24 cellular contexts compared by ENCODE assay signal in genomic region chr3:100274361-100274760, GRCh38.
"Had no signal": no experiment of that assay in that cellular context is flagged by ENCODE, and none has a peak within 500 bp of the region (broad histone marks: within the 10 kb centered on the region; RNA-seq: fewer than 3 reads in every experiment).

No MANE protein-coding gene starts in this region.

- H3K36me3 Mint-ChIP-seq: activated CD8-positive, alpha-beta memory T cell treated with anti-CD3 and anti-CD28 coated beads, Interleukin-2, amount 10 ng/mL, durations not matched to agents 7 days and 5 days had no signal

- DNase-seq: activated B cell treated with CpG ODN at 0.5 μM for 24 hours; activated CD4-positive, alpha-beta T cell treated with anti-CD3 and anti-CD28 coated beads for 1 hour; activated CD4-positive, alpha-beta T cell treated with anti-CD3 and anti-CD28 coated beads, Interleukin-2, amount 10 ng/mL, durations not matched to agents 24 days and 14 days; activated CD4-positive, alpha-beta T cell treated with anti-CD3 and anti-CD28 coated beads, Interleukin-2, amount 50 U/mL, for 48 hours; activated CD8-positive, alpha-beta memory T cell treated with anti-CD3 and anti-CD28 coated beads, Interleukin-2, amount 10 ng/mL, durations not matched to agents 7 days and 5 days; activated effector memory CD4-positive, alpha-beta T cell treated with Interleukin-2 at 50 U/mL for 16 hours; activated naive CD4-positive, alpha-beta T cell; activated T-cell treated with anti-CD3 and anti-CD28 coated beads, Interleukin-2, amount 50 U/mL, for 24 hours; amniotic stem cell; body of pancreas; central memory CD4-positive, alpha-beta T cell; MM.1S; NCI-H1105; NCI-H1436; NCI-H187; NCI-H2081 treated with DMSO at 0.1 percent for 48 hours; NCI-H446; NCI-H524; PC-3; SHP77; SW 1271 had no signal

- H3K27ac Mint-ChIP-seq: activated B cell treated with CpG ODN at 0.5 μM for 24 hours; activated CD4-positive, alpha-beta T cell treated with anti-CD3 and anti-CD28 coated beads, Interleukin-2, amount 10 ng/mL, durations not matched to agents 24 days and 14 days; activated CD8-positive, alpha-beta memory T cell treated with anti-CD3 and anti-CD28 coated beads, Interleukin-2, amount 10 ng/mL, durations not matched to agents 7 days and 5 days; activated naive CD4-positive, alpha-beta T cell treated with anti-CD3 and anti-CD28 coated beads, Interleukin-2, amount 50 U/mL, for 24 hours; activated T-helper 1 cell treated with anti-CD3 and anti-CD28 coated beads, Interleukin-12 subunit alpha, Interleukin-12 subunit beta, Interleukin-2, Interleukin-4 antibody, amounts not matched to agents 30 ng/mL and 10 ng/mL and 1 ng/mL, durations not matched to agents 14 hours and 24 hours and 36 hours had no signal

- H3K9me3 Mint-ChIP-seq: activated B cell treated with CpG ODN at 0.5 μM for 24 hours; activated CD4-positive, alpha-beta T cell treated with anti-CD3 and anti-CD28 coated beads, Interleukin-2, amount 10 ng/mL, durations not matched to agents 24 days and 14 days; activated naive CD4-positive, alpha-beta T cell treated with anti-CD3 and anti-CD28 coated beads, Interleukin-2, amount 50 U/mL, for 24 hours; activated T-cell treated with anti-CD3 and anti-CD28 coated beads, Interleukin-2, amount 50 U/mL, for 24 hours; activated T-helper 1 cell treated with anti-CD3 and anti-CD28 coated beads, Interleukin-12 subunit alpha, Interleukin-12 subunit beta, Interleukin-2, Interleukin-4 antibody, amounts not matched to agents 30 ng/mL and 10 ng/mL and 1 ng/mL, durations not matched to agents 14 hours and 24 hours and 36 hours had no signal

- ATAC-seq: activated CD8-positive, alpha-beta memory T cell treated with anti-CD3 and anti-CD28 coated beads, Interleukin-2, amount 10 ng/mL, durations not matched to agents 7 days and 5 days; body of pancreas; PC-3; SK-N-SH treated with all-trans-retinoic acid at 6 μM for 48 hours had no signal

- H3K4me3 Mint-ChIP-seq: activated B cell treated with CpG ODN at 0.5 μM for 24 hours; activated CD4-positive, alpha-beta T cell treated with anti-CD3 and anti-CD28 coated beads, Interleukin-2, amount 10 ng/mL, durations not matched to agents 24 days and 14 days; activated CD8-positive, alpha-beta memory T cell treated with anti-CD3 and anti-CD28 coated beads, Interleukin-2, amount 10 ng/mL, durations not matched to agents 7 days and 5 days; activated naive CD4-positive, alpha-beta T cell treated with anti-CD3 and anti-CD28 coated beads, Interleukin-2, amount 50 U/mL, for 24 hours; activated T-cell treated with anti-CD3 and anti-CD28 coated beads, Interleukin-2, amount 50 U/mL, for 24 hours; activated T-helper 1 cell treated with anti-CD3 and anti-CD28 coated beads, Interleukin-12 subunit alpha, Interleukin-12 subunit beta, Interleukin-2, Interleukin-4 antibody, amounts not matched to agents 30 ng/mL and 10 ng/mL and 1 ng/mL, durations not matched to agents 14 hours and 24 hours and 36 hours had no signal

- H3K27me3 Mint-ChIP-seq: activated B cell treated with CpG ODN at 0.5 μM for 24 hours; activated CD4-positive, alpha-beta T cell treated with anti-CD3 and anti-CD28 coated beads, Interleukin-2, amount 10 ng/mL, durations not matched to agents 24 days and 14 days; activated CD8-positive, alpha-beta memory T cell treated with anti-CD3 and anti-CD28 coated beads, Interleukin-2, amount 10 ng/mL, durations not matched to agents 7 days and 5 days; activated naive CD4-positive, alpha-beta T cell treated with anti-CD3 and anti-CD28 coated beads, Interleukin-2, amount 50 U/mL, for 24 hours; activated T-cell treated with anti-CD3 and anti-CD28 coated beads, Interleukin-2, amount 50 U/mL, for 24 hours had no signal
